26 cellular contexts compared by ENCODE assay signal in the genomic region with DNA sequence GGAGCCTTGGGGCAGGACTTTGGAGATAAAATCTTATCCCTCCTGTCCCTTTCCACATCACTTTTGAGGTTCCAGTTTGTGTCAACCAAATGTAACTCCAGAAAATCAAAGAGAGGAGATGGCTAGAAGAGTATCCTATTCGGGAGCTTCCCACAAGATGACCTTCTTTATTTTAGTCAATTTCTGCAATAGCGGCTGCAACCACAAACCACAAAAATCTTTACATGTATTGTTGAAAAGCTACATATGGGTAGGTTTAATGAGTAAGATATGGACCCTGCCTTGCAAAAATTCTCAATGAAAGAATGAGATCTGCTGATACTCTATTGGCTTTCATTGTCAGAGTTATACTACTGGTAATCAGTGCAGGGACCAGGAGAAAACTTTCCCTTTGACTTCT.
DNase-seq lines count a peak whose midpoint lies in the region; TF ChIP-seq lines count a peak whose summit lies in the region.
"Had no signal": no experiment of that assay in that cellular context is flagged by ENCODE, and none has a peak within 500 bp of the region (broad histone marks: within the 10 kb centered on the region; RNA-seq: fewer than 3 reads in every experiment).

No MANE protein-coding gene starts in this region.

- no peak for TF ChIP-seq POLR2A in NB4 (IDR thresholded peaks at IDR 0.05; ENCODE audit: extremely low read depth, insufficient read length)

- intact Hi-C loops in A673 (cut with micrococcal nuclease; ENCODE audit: unreplicated experiment): no loop called here

- TF ChIP-seq CTCF in NB4 (IDR thresholded peaks at IDR 0.05; ENCODE audit: low read depth, low read length) (no peak), choroid plexus epithelial cell (conservative IDR thresholded peaks at IDR 0.05; ENCODE audit: low read depth, low read length) (no peak), GM10266 (IDR thresholded peaks at IDR 0.05; ENCODE audit: control insufficient read depth, insufficient read depth, low read depth, missing control alignments) (no peak), A673 (conservative IDR thresholded peaks at IDR 0.05; ENCODE audit: low read depth, low read length) (no peak)

- POLR2A ChIA-PET in A673 (lab: Charles Lee; ENCODE audit: low non-redundant PET): no interaction called here

- no peaks in the 10 kb centered on the region for H3K4me1 ChIP-seq in A673 (ENCODE audit: insufficient read depth, low read length, poor library complexity, severe bottlenecking)

- H3K36me3 ChIP-seq in A673 (ENCODE audit: insufficient read depth, low read length, poor library complexity, severe bottlenecking): no peaks in the 10 kb centered on the region
- H3K36me3 ChIP-seq: adrenal gland, esophagus muscularis mucosa had no signal

- DNase-seq in HCEC 1CT: peak; percentile 58
- peak; percentile 7 for DNase-seq in NB4 (ENCODE audit: low read depth)
- peak; percentile 74 for DNase-seq in choroid plexus epithelial cell (ENCODE audit: low read depth)
- peak; percentile 77 for DNase-seq in iris pigment epithelial cell (ENCODE audit: low read depth)
- DNase-seq in GM10266 (ENCODE audit: extremely low spot score): no peak
- DNase-seq in A673 (ENCODE audit: low spot score): no peak
- no peak for DNase-seq in activated CD4-positive, alpha-beta T cell treated with anti-CD3 and anti-CD28 coated beads, Interleukin-2, amount 50 U/mL, for 1 hour
- no peak for DNase-seq in activated CD4-positive, alpha-beta T cell treated with anti-CD3 and anti-CD28 coated beads, Interleukin-2, amount 50 U/mL, for 4 hours
- DNase-seq: activated CD4-positive, alpha-beta memory T cell treated with anti-CD3 and anti-CD28 coated beads for 36 hours; activated CD8-positive, alpha-beta memory T cell treated with anti-CD3 and anti-CD28 coated beads, Interleukin-2, amount 50 U/mL, for 4 hours; activated naive CD4-positive, alpha-beta T cell treated with anti-CD3 and anti-CD28 coated beads for 36 hours; adrenal gland; CD4-positive, alpha-beta T cell; dorsolateral prefrontal cortex; head of caudate nucleus; left ventricle myocardium superior; NCI-H1105; NCI-H187; NCI-H2171 treated with DMSO at 0.1 percent for 48 hours; NCI-H510A; Right ventricle myocardium superior; stimulated activated naive CD4-positive, alpha-beta T cell treated with Interleukin-2 at 50 U/mL for 16 hours; T-helper 17 cell had no signal

- peaks cover 8% of the 10 kb centered on the region for H3K27me3 ChIP-seq in A673 (replicated peaks; ENCODE audit: insufficient read depth, low read depth, low read length, poor library complexity)
- H3K27me3 ChIP-seq: adrenal gland, dorsolateral prefrontal cortex had no signal

- CTCF ChIA-PET in A673 (lab: Charles Lee): no interaction called here

- H3K9me3 ChIP-seq in A673 (ENCODE audit: low read depth, low read length, poor library complexity, severe bottlenecking): no peaks in the 10 kb centered on the region
- H3K9me3 ChIP-seq: adrenal gland, esophagus muscularis mucosa had no signal

- no TSS peak for BruUV-seq in A673 (replicated peaks; lab: Mats Ljungman, UMichigan)

- H3K4me3 ChIP-seq in NB4 (ENCODE audit: low read depth, low read length) (no peak overlapping the region), choroid plexus epithelial cell (ENCODE audit: low read depth, low read length) (no peak overlapping the region), A673 (ENCODE audit: low read depth, low read length, poor library complexity, severe bottlenecking) (no peak overlapping the region)
- H3K4me3 ChIP-seq: adrenal gland, dorsolateral prefrontal cortex, esophagus muscularis mucosa, GM12878, smooth muscle cell had no signal

- no peak overlapping the region for H3K27ac ChIP-seq in A673 (ENCODE audit: low read depth, low read length, poor library complexity, severe bottlenecking)
- H3K27ac ChIP-seq: adrenal gland, dorsolateral prefrontal cortex, esophagus muscularis mucosa had no signal

Comparison
In these comparisons a context has a peak if more than half of its experiments do, and no peak if none do; other contexts are left out.
1. DNase-seq: peak in HCEC 1CT (single experiment), NB4 (single experiment), choroid plexus epithelial cell (single experiment) and iris pigment epithelial cell (single experiment); none in GM10266 (single experiment), A673 (single experiment), activated CD4-positive, alpha-beta T cell treated with anti-CD3 and anti-CD28 coated beads, Interleukin-2, amount 50 U/mL, for 1 hour (single experiment) and activated CD4-positive, alpha-beta T cell treated with anti-CD3 and anti-CD28 coated beads, Interleukin-2, amount 50 U/mL, for 4 hours (0 of 2).